Comparison of ENCODE assay signal across 22 cellular contexts in the genomic region with DNA sequence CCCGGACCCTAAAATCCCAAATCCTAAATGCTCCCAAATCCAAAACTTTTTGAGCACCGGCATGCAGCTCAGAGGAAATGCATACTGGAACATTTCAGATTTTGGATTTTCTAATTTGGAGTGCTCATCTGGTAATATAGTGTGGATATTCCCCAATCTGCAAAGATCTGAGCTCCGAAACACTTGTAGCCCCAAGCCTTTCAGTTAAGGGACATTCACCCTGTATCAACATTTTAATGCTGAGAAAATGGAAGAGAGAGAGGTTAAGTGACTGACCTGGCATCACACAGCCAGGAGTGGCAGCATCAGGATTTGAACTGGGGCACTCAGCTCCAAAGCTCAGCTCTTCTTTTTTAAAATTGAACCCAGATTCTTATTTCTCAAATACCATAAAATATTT. TPM values are rescaled to one million over a fixed set of nuclear protein-coding genes. Genes with fewer than 3 reads are reported as not detected.
"Had no signal": no experiment of that assay in that cellular context is flagged by ENCODE, and none has a peak within 500 bp of the region (broad histone marks: within the 10 kb centered on the region; RNA-seq: fewer than 3 reads in every experiment).

No MANE protein-coding gene starts in this region.

- ATAC-seq: Right ventricle myocardium inferior had no signal

- H3K4me1 Mint-ChIP-seq: activated naive CD8-positive, alpha-beta T cell treated with anti-CD3 and anti-CD28 coated beads, Interleukin-2, amount 10 ng/mL, durations not matched to agents 7 days and 5 days had no signal

- H3K9me3 Mint-ChIP-seq: activated CD4-positive, alpha-beta T cell treated with anti-CD3 and anti-CD28 coated beads, Interleukin-2, amount 10 ng/mL, durations not matched to agents 7 days and 5 days; activated naive CD4-positive, alpha-beta T cell treated with anti-CD3 and anti-CD28 coated beads, Interleukin-2, amount 50 U/mL, for 24 hours; activated naive CD8-positive, alpha-beta T cell treated with anti-CD3 and anti-CD28 coated beads, Interleukin-2, amount 10 ng/mL, durations not matched to agents 7 days and 5 days; activated T-cell treated with anti-CD3 and anti-CD28 coated beads, Interleukin-2, amount 50 U/mL, for 24 hours; activated T-helper 2 cell treated with anti-CD3 and anti-CD28 coated beads, Interferon-gamma antibody, Interleukin-2, Interleukin-4, amounts not matched to agents 10 μg/mL and 5 μg/mL and 100 μg/mL, durations not matched to agents 14 hours and 24 hours and 36 hours; T-cell; WTC11 had no signal

- H3K27ac Mint-ChIP-seq: activated CD4-positive, alpha-beta T cell treated with anti-CD3 and anti-CD28 coated beads for 36 hours; activated CD4-positive, alpha-beta T cell treated with anti-CD3 and anti-CD28 coated beads, Interleukin-2, amount 10 ng/mL, durations not matched to agents 7 days and 5 days; activated CD8-positive, alpha-beta T cell treated with anti-CD3 and anti-CD28 coated beads, Interleukin-2, amount 10 ng/mL, durations not matched to agents 7 days and 5 days; activated naive CD4-positive, alpha-beta T cell treated with anti-CD3 and anti-CD28 coated beads, Interleukin-2, amount 50 U/mL, for 24 hours; activated naive CD8-positive, alpha-beta T cell treated with anti-CD3 and anti-CD28 coated beads, Interleukin-2, amount 10 ng/mL, durations not matched to agents 7 days and 5 days; activated T-cell treated with anti-CD3 and anti-CD28 coated beads, Interleukin-2, amount 50 U/mL, for 24 hours; activated T-helper 2 cell treated with anti-CD3 and anti-CD28 coated beads, Interferon-gamma antibody, Interleukin-2, Interleukin-4, amounts not matched to agents 10 μg/mL and 5 μg/mL and 100 μg/mL, durations not matched to agents 14 hours and 24 hours and 36 hours; T-cell; T-helper 17 cell had no signal

- H3K27me3 Mint-ChIP-seq: activated CD4-positive, alpha-beta T cell treated with anti-CD3 and anti-CD28 coated beads for 36 hours; activated CD4-positive, alpha-beta T cell treated with anti-CD3 and anti-CD28 coated beads, Interleukin-2, amount 10 ng/mL, durations not matched to agents 7 days and 5 days; activated naive CD4-positive, alpha-beta T cell treated with anti-CD3 and anti-CD28 coated beads, Interleukin-2, amount 50 U/mL, for 24 hours; activated naive CD8-positive, alpha-beta T cell treated with anti-CD3 and anti-CD28 coated beads, Interleukin-2, amount 10 ng/mL, durations not matched to agents 7 days and 5 days; activated T-cell treated with anti-CD3 and anti-CD28 coated beads, Interleukin-2, amount 50 U/mL, for 24 hours; T-cell; T-helper 17 cell had no signal

- H3K27me3 ChIP-seq: ascending aorta, body of pancreas, MG63 had no signal

- DNase-seq: activated gamma-delta T cell; NK-92 treated with Interleukin-12 subunit alpha and Interleukin-12 subunit beta, amount 100 ng/mL, for 24 hours; SIG-M5 had no signal

- H3K4me2 ChIP-seq: PC-9 had no signal

- H3K4me3 ChIP-seq: ascending aorta, body of pancreas, MG63, PC-9 had no signal

- H2AFZ ChIP-seq: PC-9 had no signal

- H3K4me3 Mint-ChIP-seq: activated CD4-positive, alpha-beta T cell treated with anti-CD3 and anti-CD28 coated beads for 36 hours; activated CD4-positive, alpha-beta T cell treated with anti-CD3 and anti-CD28 coated beads, Interleukin-2, amount 10 ng/mL, durations not matched to agents 7 days and 5 days; activated CD8-positive, alpha-beta T cell treated with anti-CD3 and anti-CD28 coated beads, Interleukin-2, amount 10 ng/mL, durations not matched to agents 7 days and 5 days; activated naive CD4-positive, alpha-beta T cell treated with anti-CD3 and anti-CD28 coated beads, Interleukin-2, amount 50 U/mL, for 24 hours; activated naive CD8-positive, alpha-beta T cell treated with anti-CD3 and anti-CD28 coated beads, Interleukin-2, amount 10 ng/mL, durations not matched to agents 7 days and 5 days; activated T-cell treated with anti-CD3 and anti-CD28 coated beads, Interleukin-2, amount 50 U/mL, for 24 hours; T-cell; T-helper 17 cell; WTC11 had no signal

- H3K27ac ChIP-seq: ascending aorta, body of pancreas, PC-9, RWPE1 had no signal

- H3K9me3 ChIP-seq: ascending aorta, body of pancreas, MG63 had no signal

- H3K36me3 Mint-ChIP-seq: activated naive CD4-positive, alpha-beta T cell treated with anti-CD3 and anti-CD28 coated beads, Interleukin-2, amount 50 U/mL, for 24 hours; activated naive CD8-positive, alpha-beta T cell treated with anti-CD3 and anti-CD28 coated beads, Interleukin-2, amount 10 ng/mL, durations not matched to agents 7 days and 5 days had no signal

RNA-seq across cellular contexts. Expression of a gene that starts 30.7 kb away (rescaled TPM):
- total RNA-seq: activated CD4-positive, alpha-beta T cell treated with anti-CD3 and anti-CD28 coated beads for 36 hours; activated CD4-positive, alpha-beta T cell treated with anti-CD3 and anti-CD28 coated beads, Interleukin-2, amount 10 ng/mL, durations not matched to agents 7 days and 5 days; activated CD8-positive, alpha-beta T cell treated with anti-CD3 and anti-CD28 coated beads, Interleukin-2, amount 10 ng/mL, durations not matched to agents 7 days and 5 days; activated naive CD8-positive, alpha-beta T cell treated with anti-CD3 and anti-CD28 coated beads, Interleukin-2, amount 10 ng/mL, durations not matched to agents 7 days and 5 days; activated T-helper 2 cell treated with anti-CD3 and anti-CD28 coated beads, Interferon-gamma antibody, Interleukin-2, Interleukin-4, amounts not matched to agents 10 μg/mL and 5 μg/mL and 100 μg/mL, durations not matched to agents 14 hours and 24 hours and 36 hours; ascending aorta; body of pancreas; bronchial epithelial cell; OCI-LY7; PC-9; Right ventricle myocardium inferior; SK-MEL-5; T-cell; T-helper 17 cell; WTC11 had no signal
